In the genomic region with DNA sequence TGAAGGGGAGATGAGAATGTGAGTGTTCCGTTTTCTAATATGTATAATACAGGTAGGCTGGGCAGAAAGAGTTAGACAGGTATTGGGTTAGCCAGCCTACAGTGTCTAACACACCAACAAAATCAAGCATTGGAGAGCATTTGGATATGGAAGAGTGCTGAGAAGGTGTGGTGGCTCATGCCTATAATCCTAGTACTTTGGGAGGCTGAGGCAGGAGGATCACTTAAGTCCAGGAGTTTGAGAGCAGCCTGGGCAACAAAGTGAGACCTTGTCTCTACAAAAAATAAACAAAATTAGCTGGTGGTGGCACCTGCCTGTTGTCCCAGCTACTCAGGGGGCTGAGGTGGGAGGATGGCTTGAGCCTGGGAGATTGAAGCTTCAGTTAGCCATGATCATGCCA, we compare ENCODE assay signal across 20 cellular contexts.
"Had no signal": no experiment of that assay in that cellular context is flagged by ENCODE, and none has a peak within 500 bp of the region (broad histone marks: within the 10 kb centered on the region; RNA-seq: fewer than 3 reads in every experiment).

No MANE protein-coding gene starts in this region.

- H3K4me3 ChIP-seq: gastroesophageal sphincter, heart right ventricle, lower lobe of right lung, neural progenitor cell, prostate gland, right atrium auricular region, sigmoid colon, suprapubic skin, transverse colon, upper lobe of right lung, uterus had no signal

- H3K27me3 ChIP-seq: foreskin keratinocyte, neural progenitor cell, right atrium auricular region, sigmoid colon, suprapubic skin, transverse colon, upper lobe of right lung, uterus had no signal

- H2AFZ ChIP-seq: neural progenitor cell, parathyroid adenoma had no signal

- H3K4me1 Mint-ChIP-seq: nephron had no signal

- H3K36me3 ChIP-seq: gastroesophageal sphincter, heart right ventricle, lower lobe of right lung, neural progenitor cell, prostate gland, right atrium auricular region, sigmoid colon, suprapubic skin, transverse colon, upper lobe of right lung, uterus had no signal

- H3K27ac ChIP-seq: foreskin keratinocyte, gastroesophageal sphincter, lower lobe of right lung, neural progenitor cell, parathyroid adenoma, prostate gland, right atrium auricular region, sigmoid colon, suprapubic skin, transverse colon, upper lobe of right lung, uterus had no signal

- ATAC-seq: foreskin keratinocyte, gastroesophageal sphincter, heart right ventricle, left ventricle myocardium superior, lower lobe of right lung had no signal

- H3K4me1 ChIP-seq: foreskin keratinocyte, gastroesophageal sphincter, lower lobe of right lung, neural progenitor cell, parathyroid adenoma, prostate gland, sigmoid colon, suprapubic skin, transverse colon, upper lobe of right lung, uterus had no signal

- H3K79me2 ChIP-seq: parathyroid adenoma had no signal

- H3K36me3 Mint-ChIP-seq: neural progenitor cell had no signal

- DNase-seq: cerebellar nuclear complex; cortex of kidney; foreskin keratinocyte; heart right ventricle; hypothalamus; left ventricle myocardium superior; lower lobe of right lung; sigmoid colon; stimulated activated naive CD4-positive, alpha-beta T cell; transverse colon; upper lobe of right lung; uterus had no signal

- H3K9me3 ChIP-seq: gastroesophageal sphincter, heart right ventricle, lower lobe of right lung, prostate gland, right atrium auricular region, sigmoid colon, suprapubic skin, transverse colon, upper lobe of right lung, uterus had no signal

- H3K27ac Mint-ChIP-seq: nephron, neural progenitor cell had no signal

- H3K4me2 ChIP-seq: neural progenitor cell had no signal

- H3K9ac ChIP-seq: neural progenitor cell, parathyroid adenoma had no signal

- H3K4me3 Mint-ChIP-seq: nephron, neural progenitor cell had no signal

- H3K9me3 Mint-ChIP-seq: nephron; neural progenitor cell; stimulated activated naive CD8-positive, alpha-beta T cell treated with anti-CD3 and anti-CD28 coated beads, Interleukin-15, amount 100 ng/mL, for 72 hours had no signal
